ENCODE assay signal across 21 cellular contexts in genomic region chr1:234484991-234485739, GRCh38.
"Had no signal": no experiment of that assay in that cellular context is flagged by ENCODE, and none has a peak within 500 bp of the region (broad histone marks: within the 10 kb centered on the region; RNA-seq: fewer than 3 reads in every experiment).

No MANE protein-coding gene starts in this region.

- H3K9me3 Mint-ChIP-seq: activated CD4-positive, alpha-beta memory T cell treated with anti-CD3 and anti-CD28 coated beads, Interleukin-2, amount 10 ng/mL, durations not matched to agents 7 days and 5 days; activated CD4-positive, alpha-beta T cell treated with anti-CD3 and anti-CD28 coated beads, Interleukin-2, amount 10 ng/mL, durations not matched to agents 24 days and 14 days; activated naive CD4-positive, alpha-beta T cell treated with anti-CD3 and anti-CD28 coated beads, Interleukin-2, amount 10 ng/mL, durations not matched to agents 7 days and 5 days; activated T-cell treated with anti-CD3 and anti-CD28 coated beads, Interleukin-2, amount 50 U/mL, for 72 hours; dendritic cell treated with granulocyte-macrophage colony-stimulating factor and Interleukin-4, amounts not matched to agents 40 ng/mL and 50 ng/mL, for 4 days; nephron; stimulated activated naive B cell treated with anti-CD40 and anti-IgM and Interleukin-4, amounts not matched to agents 10 μg/mL and 1 μg/mL and 100 μg/mL, for 72 hours; type B pancreatic cell had no signal

- H3K4me3 ChIP-seq: thoracic aorta had no signal

- ATAC-seq: activated CD4-positive, CD25-positive, alpha-beta regulatory T cell treated with anti-CD3 and anti-CD28 coated beads, Interleukin-2, amount 50 U/mL, for 24 hours; activated T-cell treated with anti-CD3 and anti-CD28 coated beads, Interleukin-2, amount 50 U/mL, for 72 hours; esophagus mucosa; left colon; sciatic nerve; stimulated activated naive B cell treated with anti-CD40 and anti-IgM and Interleukin-4, amounts not matched to agents 10 μg/mL and 1 μg/mL and 100 μg/mL, for 72 hours had no signal

- H3K4me3 Mint-ChIP-seq: activated CD4-positive, alpha-beta memory T cell treated with anti-CD3 and anti-CD28 coated beads, Interleukin-2, amount 10 ng/mL, durations not matched to agents 7 days and 5 days; activated CD4-positive, alpha-beta T cell treated with anti-CD3 and anti-CD28 coated beads, Interleukin-2, amount 10 ng/mL, durations not matched to agents 24 days and 14 days; activated naive CD4-positive, alpha-beta T cell treated with anti-CD3 and anti-CD28 coated beads, Interleukin-2, amount 10 ng/mL, durations not matched to agents 7 days and 5 days; activated T-cell treated with anti-CD3 and anti-CD28 coated beads, Interleukin-2, amount 50 U/mL, for 72 hours; brain; dendritic cell treated with granulocyte-macrophage colony-stimulating factor and Interleukin-4, amounts not matched to agents 40 ng/mL and 50 ng/mL, for 4 days; nephron; stimulated activated naive B cell treated with anti-CD40 and anti-IgM and Interleukin-4, amounts not matched to agents 10 μg/mL and 1 μg/mL and 100 μg/mL, for 72 hours; type B pancreatic cell had no signal

- DNase-seq: activated CD4-positive, alpha-beta memory T cell treated with anti-CD3 and anti-CD28 coated beads, Interleukin-2, amount 10 ng/mL, durations not matched to agents 7 days and 5 days; activated CD4-positive, alpha-beta T cell treated with anti-CD3 and anti-CD28 coated beads, Interleukin-2, amount 10 ng/mL, durations not matched to agents 24 days and 14 days; activated effector memory CD4-positive, alpha-beta T cell treated with Interleukin-2 at 50 U/mL for 16 hours; activated naive CD4-positive, alpha-beta T cell treated with anti-CD3 and anti-CD28 coated beads, Interleukin-2, amount 10 ng/mL, durations not matched to agents 7 days and 5 days; activated T-cell treated with anti-CD3 and anti-CD28 coated beads, Interleukin-2, amount 50 U/mL, for 72 hours; anterior cingulate cortex; effector CD4-positive, alpha-beta T cell; left colon; mesenchymal stem cell; small intestine; stimulated activated CD4-positive, alpha-beta T cell treated with anti-CD3 and anti-CD28 coated beads, Interleukin-2, amount 100 ng/mL, for 48 hours; stimulated activated CD8-positive, alpha-beta memory T cell treated with anti-CD3 and anti-CD28 coated beads, Interleukin-4, amount 100 ng/mL, for 48 hours; stimulated activated naive B cell treated with anti-CD40 and anti-IgM and Interleukin-4, amounts not matched to agents 10 μg/mL and 1 μg/mL and 100 μg/mL, for 72 hours had no signal

- H3K27ac Mint-ChIP-seq: activated CD4-positive, alpha-beta memory T cell treated with anti-CD3 and anti-CD28 coated beads, Interleukin-2, amount 10 ng/mL, durations not matched to agents 7 days and 5 days; activated CD4-positive, alpha-beta T cell treated with anti-CD3 and anti-CD28 coated beads, Interleukin-2, amount 10 ng/mL, durations not matched to agents 24 days and 14 days; activated naive CD4-positive, alpha-beta T cell treated with anti-CD3 and anti-CD28 coated beads, Interleukin-2, amount 10 ng/mL, durations not matched to agents 7 days and 5 days; activated T-cell treated with anti-CD3 and anti-CD28 coated beads, Interleukin-2, amount 50 U/mL, for 72 hours; dendritic cell treated with granulocyte-macrophage colony-stimulating factor and Interleukin-4, amounts not matched to agents 40 ng/mL and 50 ng/mL, for 4 days; nephron; stimulated activated naive B cell treated with anti-CD40 and anti-IgM and Interleukin-4, amounts not matched to agents 10 μg/mL and 1 μg/mL and 100 μg/mL, for 72 hours; type B pancreatic cell had no signal

- H3K36me3 Mint-ChIP-seq: activated naive CD4-positive, alpha-beta T cell treated with anti-CD3 and anti-CD28 coated beads, Interleukin-2, amount 10 ng/mL, durations not matched to agents 7 days and 5 days; brain; stimulated activated naive B cell treated with anti-CD40 and anti-IgM and Interleukin-4, amounts not matched to agents 10 μg/mL and 1 μg/mL and 100 μg/mL, for 72 hours; type B pancreatic cell had no signal
